In the genomic region with DNA sequence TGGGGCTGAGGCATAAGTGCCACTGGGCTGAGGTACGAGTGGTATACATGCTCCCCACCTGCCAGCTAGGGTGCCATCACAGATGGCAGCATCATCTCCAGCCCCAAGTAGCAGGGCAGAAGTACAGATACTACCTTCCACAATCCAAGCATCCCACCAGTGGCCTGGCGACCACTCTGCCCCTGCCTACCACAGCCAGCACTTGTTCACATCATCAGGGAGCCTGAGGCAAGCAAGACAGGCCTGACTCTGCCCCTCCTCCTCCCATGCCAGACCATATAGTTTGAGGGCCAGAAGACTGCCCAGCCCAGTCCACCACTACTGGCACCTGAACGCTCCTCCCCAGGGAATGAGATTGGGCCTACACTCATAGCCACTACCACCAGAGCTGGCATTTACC, we compare ENCODE assay signal across 28 cellular contexts.
"Had no signal": no experiment of that assay in that cellular context is flagged by ENCODE, and none has a peak within 500 bp of the region (broad histone marks: within the 10 kb centered on the region; RNA-seq: fewer than 3 reads in every experiment).

No MANE protein-coding gene starts in this region.

- H3K36me3 ChIP-seq: colonic mucosa, esophagus muscularis mucosa, gastrocnemius medialis had no signal

- H3K9me3 ChIP-seq: colonic mucosa, esophagus muscularis mucosa, esophagus squamous epithelium, gastrocnemius medialis, gastroesophageal sphincter, heart left ventricle, heart right ventricle had no signal

- FAIRE-seq: colon, endometrium, endothelial cell of umbilical vein, frontal cortex had no signal

- ATAC-seq: effector memory CD8-positive, alpha-beta T cell; esophagus mucosa; gastrocnemius medialis; gastroesophageal sphincter; heart left ventricle; heart right ventricle had no signal

- H3K4me3 ChIP-seq: colonic mucosa, coronary artery, dorsolateral prefrontal cortex, esophagus muscularis mucosa, esophagus squamous epithelium, gastrocnemius medialis, gastroesophageal sphincter, heart left ventricle, heart right ventricle had no signal

- H3K27me3 ChIP-seq: colonic mucosa, dorsolateral prefrontal cortex, esophagus muscularis mucosa, esophagus squamous epithelium, foreskin keratinocyte, gastrocnemius medialis, gastroesophageal sphincter, heart left ventricle, heart right ventricle had no signal

- DNase-seq: colonic mucosa; cortex of kidney; dermis blood vessel endothelial cell; dorsolateral prefrontal cortex; effector CD4-positive, alpha-beta T cell; effector CD8-positive, alpha-beta T cell; effector memory CD4-positive, alpha-beta T cell; effector memory CD8-positive, alpha-beta T cell; endodermal cell; erythroblast; esophagus squamous epithelium; foreskin fibroblast; foreskin keratinocyte; foreskin melanocyte; gastrocnemius medialis; glutamatergic neuron; head of caudate nucleus; heart left ventricle; heart right ventricle had no signal

- H3K27ac ChIP-seq: colonic mucosa, coronary artery, dorsolateral prefrontal cortex, epithelial cell of prostate, esophagus muscularis mucosa, esophagus squamous epithelium, foreskin keratinocyte, gastrocnemius medialis, gastroesophageal sphincter, heart left ventricle, heart right ventricle had no signal

- H3K4me1 ChIP-seq: colonic mucosa, esophagus muscularis mucosa, esophagus squamous epithelium, foreskin keratinocyte, gastrocnemius medialis, gastroesophageal sphincter, heart left ventricle, heart right ventricle had no signal
